23 cellular contexts compared by ENCODE assay signal in the genomic region with DNA sequence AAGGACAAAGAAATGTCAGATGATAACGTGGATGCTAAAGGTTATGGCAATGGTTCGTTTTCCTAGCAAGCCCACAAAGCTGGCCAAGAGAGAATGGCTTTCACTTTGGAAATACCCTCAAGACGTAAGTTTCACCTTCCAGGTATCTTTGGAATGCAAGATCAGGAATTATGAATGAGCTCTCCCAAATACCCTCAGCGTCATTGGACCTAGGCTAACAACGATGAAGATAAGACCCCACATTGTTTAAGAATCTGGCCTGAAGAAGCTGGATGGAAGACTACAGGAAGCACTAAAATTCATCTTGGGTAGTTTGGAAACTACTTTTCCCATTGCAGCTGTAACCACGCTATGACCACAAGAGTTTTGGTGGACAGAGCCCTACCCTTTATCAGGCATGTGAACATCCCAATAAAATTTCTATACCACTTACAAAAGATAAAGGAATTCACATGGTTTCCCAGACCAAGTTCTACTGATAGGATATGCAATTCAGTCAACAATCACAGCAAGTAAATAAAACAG.
"Had no signal": no experiment of that assay in that cellular context is flagged by ENCODE, and none has a peak within 500 bp of the region (broad histone marks: within the 10 kb centered on the region; RNA-seq: fewer than 3 reads in every experiment).

No MANE protein-coding gene starts in this region.

- H3K27ac ChIP-seq: ascending aorta, foreskin keratinocyte, hepatocyte, testis, upper lobe of left lung had no signal

- H3K4me2 ChIP-seq: hepatocyte, smooth muscle cell had no signal

- H3K79me2 ChIP-seq: hepatocyte had no signal

- H3K4me1 ChIP-seq: ascending aorta, testis, upper lobe of left lung had no signal

- H3K36me3 ChIP-seq: ascending aorta, upper lobe of left lung had no signal

- H3K9me3 ChIP-seq: ascending aorta, mucosa of descending colon, testis, upper lobe of left lung had no signal

- DNase-seq: activated B cell treated with CpG ODN at 0.5 μM for 24 hours; activated CD4-positive, alpha-beta T cell treated with anti-CD3 and anti-CD28 coated beads for 36 hours; activated CD4-positive, alpha-beta T cell treated with anti-CD3 and anti-CD28 coated beads, Interleukin-2, amount 50 U/mL, for 4 hours; activated CD8-positive, alpha-beta memory T cell treated with anti-CD3 and anti-CD28 coated beads for 24 hours; activated CD8-positive, alpha-beta memory T cell treated with anti-CD3 and anti-CD28 coated beads, Interleukin-2, amount 50 U/mL, for 4 hours; activated T-cell treated with anti-CD3 and anti-CD28 coated beads, Interleukin-2, amount 50 U/mL, for 24 hours; cerebellar nuclear complex; cortex of kidney; left cardiac atrium; mesenchymal stem cell; mucosa of descending colon; naive B cell; posterior cingulate gyrus; stimulated activated CD4-positive, alpha-beta T cell treated with anti-CD3 and anti-CD28 coated beads, Interleukin-15, amount 100 ng/mL, for 24 hours; stimulated activated CD8-positive, alpha-beta memory T cell treated with anti-CD3 and anti-CD28 coated beads, Interleukin-4, amount 100 ng/mL, for 48 hours; stimulated activated naive B cell treated with anti-CD40 and anti-IgM and Interleukin-4, amounts not matched to agents 10 μg/mL and 1 μg/mL and 100 μg/mL, for 72 hours; T1000; testis; upper lobe of left lung had no signal

- H3K4me3 ChIP-seq: ascending aorta, hepatocyte, mucosa of descending colon, smooth muscle cell, testis, upper lobe of left lung had no signal

- H3K27me3 ChIP-seq: ascending aorta, foreskin keratinocyte, hepatocyte, testis, upper lobe of left lung had no signal
